Comparison of ENCODE assay signal across 23 cellular contexts in the genomic region with DNA sequence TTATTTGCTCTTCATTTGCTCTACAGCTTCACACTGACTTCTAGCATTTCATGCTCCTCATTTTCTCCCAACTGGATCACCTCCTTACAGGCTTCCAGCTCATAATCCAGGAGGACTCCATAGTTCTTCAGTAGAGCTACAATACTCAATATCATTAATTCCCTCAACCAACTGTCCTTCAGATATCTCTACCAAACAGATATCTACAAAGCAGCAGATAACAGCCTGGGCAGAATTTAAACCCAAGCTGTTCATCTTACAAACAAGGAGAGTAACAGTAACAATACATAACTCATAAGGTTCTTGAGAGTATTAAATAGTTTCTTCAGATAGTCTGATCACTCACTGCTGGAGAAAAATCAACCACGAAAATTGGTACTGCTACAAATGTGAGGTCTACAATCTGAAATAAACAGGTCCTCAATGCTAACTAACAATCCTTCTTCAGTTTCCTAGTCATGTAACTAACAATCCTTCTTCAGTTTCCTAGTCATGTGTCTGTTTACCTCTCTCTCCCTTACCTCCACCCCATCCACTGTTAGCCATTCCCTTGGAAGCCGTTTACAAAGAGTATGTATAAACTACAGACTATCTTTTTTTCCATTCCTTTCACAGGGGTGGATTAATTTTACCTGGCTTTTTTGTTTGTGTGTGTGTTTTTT.
"Had no signal": no experiment of that assay in that cellular context is flagged by ENCODE, and none has a peak within 500 bp of the region (broad histone marks: within the 10 kb centered on the region; RNA-seq: fewer than 3 reads in every experiment).

No MANE protein-coding gene starts in this region.

- H3K36me3 ChIP-seq: colonic mucosa, gastrocnemius medialis, heart right ventricle, lower lobe of right lung, pancreas, thyroid gland, vagina had no signal

- H3K4me3 Mint-ChIP-seq: memory B cell, mesothelial cell of epicardium, natural killer cell, neural crest cell, type B pancreatic cell had no signal

- H3K27ac Mint-ChIP-seq: memory B cell, mesothelial cell of epicardium, natural killer cell, progenitor cell of endocrine pancreas, type B pancreatic cell had no signal

- ATAC-seq: esophagus mucosa, gastrocnemius medialis, heart right ventricle, left lobe of liver, lower lobe of right lung, natural killer cell, pancreas, right cardiac atrium had no signal

- H3K27me3 Mint-ChIP-seq: memory B cell, progenitor cell of endocrine pancreas, type B pancreatic cell had no signal

- H3K27me3 ChIP-seq: colonic mucosa, gastrocnemius medialis, heart right ventricle, pancreas, thyroid gland, vagina had no signal

- H3K4me3 ChIP-seq: colonic mucosa, gastrocnemius medialis, heart right ventricle, lower lobe of right lung, pancreas, thyroid gland, vagina had no signal

- H3K9me3 ChIP-seq: colonic mucosa, gastrocnemius medialis, heart right ventricle, lower lobe of right lung, pancreas, thyroid gland, vagina had no signal

- H3K27ac ChIP-seq: colonic mucosa, pancreas, thyroid gland, vagina had no signal

- H3K36me3 Mint-ChIP-seq: memory B cell, mesothelial cell of epicardium, natural killer cell, type B pancreatic cell had no signal

- DNase-seq: colonic mucosa; dermis blood vessel endothelial cell; gastrocnemius medialis; heart right ventricle; hypothalamus; kidney glomerular epithelial cell; lower lobe of right lung; natural killer cell; nucleus accumbens; pancreas; right cardiac atrium; small intestine; stimulated activated CD4-positive, alpha-beta T cell treated with anti-CD3 and anti-CD28 coated beads, Interleukin-2, amount 100 ng/mL, for 48 hours; stimulated activated naive CD4-positive, alpha-beta T cell treated with Interleukin-2 at 50 U/mL for 16 hours; thyroid gland had no signal
